21 cellular contexts compared by ENCODE assay signal in genomic region chr1:168031627-168032026, GRCh38.
DNase-seq lines count a peak whose midpoint lies in the region; ATAC-seq and TF ChIP-seq lines count a peak whose summit lies in the region.
"Had no signal": no experiment of that assay in that cellular context is flagged by ENCODE, and none has a peak within 500 bp of the region (broad histone marks: within the 10 kb centered on the region; RNA-seq: fewer than 3 reads in every experiment).

No MANE protein-coding gene starts in this region.

- H3K36me3 ChIP-seq in gastrocnemius medialis, result peaks cover 0 to 17% of the 10 kb centered on the region in 2 donors
- H3K36me3 ChIP-seq in psoas muscle (ENCODE audit: insufficient read depth in 1 of 2, low read depth in 1 of 2), result peaks cover 2 to 38% of the 10 kb centered on the region in 2 donors

- in situ Hi-C loops in gastrocnemius medialis (cut with MboI; ENCODE audit: low sequenced_read_pairs in 4 of 4), result no loop called here

- TF ChIP-seq POLR2A in gastrocnemius medialis (IDR thresholded peaks at IDR 0.05), result no peak

- peak; percentile 16 for ATAC-seq in GM21515 (IDR thresholded peaks at IDR 0.05; ENCODE audit: unreplicated experiment)
- peak; percentile 6 for ATAC-seq in HG03432 (IDR thresholded peaks at IDR 0.05; ENCODE audit: unreplicated experiment)
- peak; percentile 81 for ATAC-seq in left colon
- no peak for ATAC-seq in HG03280 (IDR thresholded peaks at IDR 0.05; ENCODE audit: unreplicated experiment)
- ATAC-seq in gastrocnemius medialis, result no peak
- ATAC-seq in psoas muscle, result no peak

- H3K4me1 ChIP-seq in gastrocnemius medialis (no peaks in the 10 kb centered on the region), psoas muscle (no peaks in the 10 kb centered on the region)
- H3K4me1 ChIP-seq: Peyer's patch had no signal

- intact Hi-C loops in left colon (cut with DNase I, micrococcal nuclease) (no loop called here), gastrocnemius medialis (cut with DNase I; ENCODE audit: low total_unique reads) (no loop called here), psoas muscle (cut with DNase I) (no loop called here)

- TF ChIP-seq CTCF in gastrocnemius medialis (IDR thresholded peaks at IDR 0.05 in 4 of 5, conservative IDR thresholded peaks at IDR 0.05 in 1 of 5) (no peak), psoas muscle (IDR thresholded peaks at IDR 0.05) (no peak)

- H3K27me3 ChIP-seq in gastrocnemius medialis (no peaks in the 10 kb centered on the region), psoas muscle (ENCODE audit: insufficient read depth in 3 of 3, low read length in 2 of 3) (no peaks in the 10 kb centered on the region)
- H3K27me3 ChIP-seq: Peyer's patch had no signal

- H3K4me3 ChIP-seq in gastrocnemius medialis (no peak overlapping the region), psoas muscle (no peak overlapping the region)
- H3K4me3 ChIP-seq: Peyer's patch had no signal

- peak; percentile 8 for DNase-seq in COLO829 (ENCODE audit: low spot score)
- DNase-seq in left colon, result no peak
- DNase-seq in gastrocnemius medialis, result no peak
- no peak for DNase-seq in psoas muscle
- no peak for DNase-seq in NCI-H82 (lab: John Stamatoyannopoulos, UW)
- DNase-seq: DMS53, HCEC 1CT, NCI-H1092, NCI-H1436, NCI-H187, NCI-H2081 treated with DMSO at 0.1 percent for 48 hours, NCI-H2171, NCI-H226, NCI-H510A, Peyer's patch, SK-N-SH, SW 1271 had no signal

- H3K27ac ChIP-seq in gastrocnemius medialis (no peak overlapping the region), psoas muscle (no peak overlapping the region)
- H3K27ac ChIP-seq: HL-60, Peyer's patch had no signal

- 82 to 87% (median 83%) methylated on average over 4 of the region's 4 CpGs for WGBS in psoas muscle, 3 donors

- H3K9me3 ChIP-seq in gastrocnemius medialis (no peaks in the 10 kb centered on the region), psoas muscle (no peaks in the 10 kb centered on the region)
- H3K9me3 ChIP-seq: Peyer's patch, SK-N-SH had no signal

Comparison
In these comparisons a context has a peak if more than half of its experiments do, and no peak if none do; other contexts are left out.
1. ATAC-seq: peak in GM21515 (single experiment), HG03432 (single experiment) and left colon (single experiment); none in HG03280 (single experiment), gastrocnemius medialis (0 of 2) and psoas muscle (0 of 4).